ENCODE assay signal across 8 cellular contexts in the genomic region with DNA sequence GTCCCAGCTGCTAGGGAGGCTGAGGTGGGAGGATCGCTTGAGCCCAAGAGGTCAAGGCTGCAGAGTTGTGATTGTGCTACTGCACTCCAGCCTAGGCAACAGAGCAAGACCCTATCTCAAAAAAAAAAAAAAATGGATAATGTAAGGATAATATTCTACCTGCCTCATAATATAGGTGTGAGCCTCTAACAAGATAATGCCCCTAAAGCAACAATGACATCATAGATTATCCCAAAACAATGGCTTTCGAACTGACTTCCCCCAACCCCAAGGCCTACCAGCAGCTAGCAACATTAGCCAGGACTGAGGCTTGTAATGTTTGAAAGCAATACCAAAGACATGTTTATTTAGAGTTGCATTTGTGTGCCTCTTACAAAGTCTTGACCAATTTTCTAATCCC.
"Had no signal": no experiment of that assay in that cellular context is flagged by ENCODE, and none has a peak within 500 bp of the region (broad histone marks: within the 10 kb centered on the region; RNA-seq: fewer than 3 reads in every experiment).

No MANE protein-coding gene starts in this region.

- DNase-seq: GM23248, GOT3, H7, IMR-90 had no signal

- H3K9ac ChIP-seq: GM23248 had no signal

- H3K4me1 ChIP-seq: HAP-1 had no signal

- H3K27ac ChIP-seq: GM23248, HL-60 had no signal

- H3K36me3 ChIP-seq: HAP-1 had no signal

- ATAC-seq: HCT116, K562 had no signal

- H3K9me3 ChIP-seq: HAP-1 had no signal

- H2AFZ ChIP-seq: GM23248 had no signal

- H3K4me3 ChIP-seq: GM23248, HAP-1, K562 had no signal
